Comparison of ENCODE assay signal across 24 cellular contexts in genomic region chr9:136805207-136805740, GRCh38. TPM values are rescaled to one million over a fixed set of nuclear protein-coding genes. Genes with fewer than 3 reads are reported as not detected.
DNase-seq lines count a peak whose midpoint lies in the region; ATAC-seq and TF ChIP-seq lines count a peak whose summit lies in the region.
"Had no signal": no experiment of that assay in that cellular context is flagged by ENCODE, and none has a peak within 500 bp of the region (broad histone marks: within the 10 kb centered on the region; RNA-seq: fewer than 3 reads in every experiment).

No MANE protein-coding gene starts in this region.

- H3K4me1 ChIP-seq in gastrocnemius medialis = peaks cover 32% of the 10 kb centered on the region in 2 donors

- intact Hi-C loops in activated CD4-positive, alpha-beta T cell treated with anti-CD3 and anti-CD28 coated beads for 36 hours (cut with DNase I, micrococcal nuclease) = loop anchor here in 1 of 2 experiments (10.0 kb wide), 1 partner anchor 690 kb away; the partner anchor contains the start of gene TMEM250
- intact Hi-C loops in gastrocnemius medialis (cut with DNase I; ENCODE audit: low total_unique reads) = no loop called here

- no peak for TF ChIP-seq CTCF in GM20000 (IDR thresholded peaks at IDR 0.05; ENCODE audit: extremely low read depth, missing control alignments)
- TF ChIP-seq CTCF in endothelial cell (IDR thresholded peaks at IDR 0.05; ENCODE audit: unreplicated experiment) = no peak
- no peak for TF ChIP-seq CTCF in omental fat pad (IDR thresholded peaks at IDR 0.05)
- TF ChIP-seq CTCF in gastrocnemius medialis (IDR thresholded peaks at IDR 0.05 in 4 of 5, conservative IDR thresholded peaks at IDR 0.05 in 1 of 5) = no peak

- no peak overlapping the region for H3K27ac Mint-ChIP-seq in activated CD4-positive, alpha-beta T cell treated with anti-CD3 and anti-CD28 coated beads for 36 hours
- no peak overlapping the region for H3K27ac Mint-ChIP-seq in endothelial cell (ENCODE audit: unreplicated experiment)
- H3K27ac Mint-ChIP-seq: activated naive CD8-positive, alpha-beta T cell treated with anti-CD3 and anti-CD28 coated beads, Interleukin-2, amount 10 ng/mL, durations not matched to agents 7 days and 5 days; progenitor cell of endocrine pancreas had no signal

- POLR2A ChIA-PET in activated CD4-positive, alpha-beta T cell treated with anti-CD3 and anti-CD28 coated beads for 36 hours (lab: Charles Lee) = no interaction called here

- H3K9me3 Mint-ChIP-seq in activated CD4-positive, alpha-beta T cell treated with anti-CD3 and anti-CD28 coated beads for 36 hours (ENCODE audit: low read depth) = no peaks in the 10 kb centered on the region
- H3K9me3 Mint-ChIP-seq in endothelial cell (ENCODE audit: unreplicated experiment) = no peaks in the 10 kb centered on the region
- H3K9me3 Mint-ChIP-seq: activated naive CD8-positive, alpha-beta T cell treated with anti-CD3 and anti-CD28 coated beads, Interleukin-2, amount 10 ng/mL, durations not matched to agents 7 days and 5 days; activated T-cell treated with anti-CD3 and anti-CD28 coated beads, Interleukin-2, amount 50 U/mL, for 4 hours had no signal

- peaks cover 4% of the 10 kb centered on the region for H3K27me3 Mint-ChIP-seq in activated CD4-positive, alpha-beta T cell treated with anti-CD3 and anti-CD28 coated beads for 36 hours
- peaks cover 17% of the 10 kb centered on the region for H3K27me3 Mint-ChIP-seq in endothelial cell (ENCODE audit: unreplicated experiment)
- H3K27me3 Mint-ChIP-seq: progenitor cell of endocrine pancreas had no signal

- TF ChIP-seq POLR2A in gastrocnemius medialis (IDR thresholded peaks at IDR 0.05) = no peak

- H3K4me3 ChIP-seq in gastrocnemius medialis = no peak overlapping the region

- peaks cover 7% of the 10 kb centered on the region for H3K36me3 Mint-ChIP-seq in activated CD4-positive, alpha-beta T cell treated with anti-CD3 and anti-CD28 coated beads for 36 hours (ENCODE audit: low read depth)
- H3K36me3 Mint-ChIP-seq in endothelial cell (ENCODE audit: low read depth, unreplicated experiment) = peaks cover 8% of the 10 kb centered on the region

- no peaks in the 10 kb centered on the region for H3K36me3 ChIP-seq in gastrocnemius medialis
- H3K36me3 ChIP-seq: brain microvascular endothelial cell had no signal

- DNase-seq in activated CD4-positive, alpha-beta T cell treated with anti-CD3 and anti-CD28 coated beads for 36 hours = no peak
- DNase-seq in activated CD4-positive, alpha-beta T cell treated with anti-CD3 and anti-CD28 coated beads, Interleukin-2, amount 50 U/mL, for 48 hours = no peak
- DNase-seq in GM20000 (ENCODE audit: low spot score) (peak; percentile 3), endothelial cell (ENCODE audit: low spot score) (no peak), omental fat pad (ENCODE audit: low spot score) (peak; percentile 5), dermis blood vessel endothelial cell (no peak), gastrocnemius medialis (no peak)
- no peak for DNase-seq in stimulated activated CD4-positive, alpha-beta T cell treated with anti-CD3 and anti-CD28 coated beads, Interleukin-2, amount 100 ng/mL, for 48 hours
- DNase-seq: activated CD4-positive, alpha-beta T cell treated with anti-CD3 and anti-CD28 coated beads, Interleukin-2, amount 50 U/mL, for 4 hours; activated naive CD8-positive, alpha-beta T cell treated with anti-CD3 and anti-CD28 coated beads, Interleukin-2, amount 10 ng/mL, durations not matched to agents 7 days and 5 days; activated T-cell treated with anti-CD3 and anti-CD28 coated beads, Interleukin-2, amount 50 U/mL, for 4 hours; brain microvascular endothelial cell; cortex of kidney; EL; Kasumi-1; NCI-H1048; NCI-H2029 treated with DMSO at 0.1 percent for 48 hours; small intestine; stimulated activated CD4-positive, alpha-beta T cell treated with anti-CD3 and anti-CD28 coated beads, Interleukin-4, amount 100 ng/mL, for 1 hour had no signal

- in situ Hi-C loops in gastrocnemius medialis (cut with MboI; ENCODE audit: low sequenced_read_pairs in 4 of 4) = no loop called here

- H3K27me3 ChIP-seq in gastrocnemius medialis = peaks cover 12 to 22% (median 18%) of the 10 kb centered on the region in 3 donors
- H3K27me3 ChIP-seq: brain microvascular endothelial cell had no signal

- H3K4me1 Mint-ChIP-seq in activated CD4-positive, alpha-beta T cell treated with anti-CD3 and anti-CD28 coated beads for 36 hours = peaks cover 35% of the 10 kb centered on the region
- H3K4me1 Mint-ChIP-seq in endothelial cell (ENCODE audit: unreplicated experiment) = peaks cover 21% of the 10 kb centered on the region

- no peak for ATAC-seq in activated CD4-positive, alpha-beta T cell treated with anti-CD3 and anti-CD28 coated beads for 36 hours
- ATAC-seq in omental fat pad (ENCODE audit: low FRiP score) (no peak), gastrocnemius medialis (no peak)
- ATAC-seq: activated T-cell treated with anti-CD3 and anti-CD28 coated beads, Interleukin-2, amount 50 U/mL, for 4 hours had no signal

- peak overlapping the region; percentile 35 for H3K4me3 Mint-ChIP-seq in activated CD4-positive, alpha-beta T cell treated with anti-CD3 and anti-CD28 coated beads for 36 hours
- H3K4me3 Mint-ChIP-seq in endothelial cell (ENCODE audit: unreplicated experiment) = peak overlapping the region; percentile 82
- H3K4me3 Mint-ChIP-seq: activated naive CD8-positive, alpha-beta T cell treated with anti-CD3 and anti-CD28 coated beads, Interleukin-2, amount 10 ng/mL, durations not matched to agents 7 days and 5 days; activated T-cell treated with anti-CD3 and anti-CD28 coated beads, Interleukin-2, amount 50 U/mL, for 4 hours had no signal

- H3K9me3 ChIP-seq in gastrocnemius medialis = no peaks in the 10 kb centered on the region

- H3K27ac ChIP-seq in gastrocnemius medialis = no peak overlapping the region
- H3K27ac ChIP-seq: brain microvascular endothelial cell had no signal

- CTCF ChIA-PET in activated CD4-positive, alpha-beta T cell treated with anti-CD3 and anti-CD28 coated beads for 36 hours (lab: Charles Lee) = interaction anchor here (1.0 to 1.1 kb wide), 2 partner anchors 143 to 241 kb away, joined by 3 to 4 read pairs; partner anchors contain the start of gene NPDC1

RNA-seq across cellular contexts. Expression of gene RABL6, which starts 2.5 kb away (rescaled TPM):
- total RNA-seq in activated CD4-positive, alpha-beta T cell treated with anti-CD3 and anti-CD28 coated beads for 36 hours = 10 to 100 TPM; 66.2 to 71.8 TPM
- total RNA-seq in endothelial cell (ENCODE audit: unreplicated experiment) (88.4 TPM), omental fat pad (10 to 100 TPM; 33.7 to 46.9 (median 44.9) TPM), dermis blood vessel endothelial cell (69.1 and 95.8 TPM in 2 replicates), gastrocnemius medialis (100 to 1,000 TPM in 2 of 4 donors, 10 to 100 TPM in 2; 84.9 to 121 (median 105) TPM)

RNA-seq across cellular contexts. Expression of gene CCDC183, which starts 9.1 kb away (rescaled TPM):
- under 1 TPM; 0.47 to 0.55 TPM for total RNA-seq in activated CD4-positive, alpha-beta T cell treated with anti-CD3 and anti-CD28 coated beads for 36 hours
- total RNA-seq in endothelial cell (ENCODE audit: unreplicated experiment) (1.2 TPM), omental fat pad (1 to 10 TPM; 1.5 to 2.8 (median 1.9) TPM), dermis blood vessel endothelial cell (0.37 and 1.0 TPM in 2 replicates), gastrocnemius medialis (under 1 TPM in 1 of 4 donors, not detected in 3; 0.31 TPM)
- total RNA-seq: endothelial cell of umbilical vein had no signal

RNA-seq across cellular contexts. Expression of gene TMEM141, which starts 14.1 kb away (rescaled TPM):
- 10 to 100 TPM; 30.9 to 47.1 TPM for total RNA-seq in activated CD4-positive, alpha-beta T cell treated with anti-CD3 and anti-CD28 coated beads for 36 hours
- 73.0 TPM for total RNA-seq in endothelial cell (ENCODE audit: unreplicated experiment)
- total RNA-seq in omental fat pad = 10 to 100 TPM; 43.1 to 88.1 (median 70.9) TPM
- 47.9 and 98.5 TPM in 2 replicates for total RNA-seq in dermis blood vessel endothelial cell
- 10 to 100 TPM; 46.9 to 70.2 (median 51.1) TPM for total RNA-seq in gastrocnemius medialis

RNA-seq across cellular contexts. Expression of gene AJM1, which starts 37.0 kb away (rescaled TPM):
- total RNA-seq in activated CD4-positive, alpha-beta T cell treated with anti-CD3 and anti-CD28 coated beads for 36 hours = 1 to 10 TPM; 4.3 to 4.8 TPM
- total RNA-seq in endothelial cell (ENCODE audit: unreplicated experiment) (0.80 TPM), omental fat pad (1 to 10 TPM in 1 of 4 donors, under 1 TPM in 3; 0.72 to 2.5 (median 0.78) TPM), dermis blood vessel endothelial cell (1.0 TPM in 2 replicates), gastrocnemius medialis (1 to 10 TPM; 1.3 to 2.1 (median 1.6) TPM)

RNA-seq across cellular contexts. Expression of gene LCN15, which starts 41.0 kb away (rescaled TPM):
- not detected for total RNA-seq in activated CD4-positive, alpha-beta T cell treated with anti-CD3 and anti-CD28 coated beads for 36 hours
- total RNA-seq in endothelial cell (ENCODE audit: unreplicated experiment) = 0.49 TPM
- not detected for total RNA-seq in omental fat pad
- total RNA-seq in dermis blood vessel endothelial cell = 0.05 TPM in 1 of 2 replicates, not detected in the other
- total RNA-seq in gastrocnemius medialis = not detected
- total RNA-seq: activated naive CD8-positive, alpha-beta T cell treated with anti-CD3 and anti-CD28 coated beads, Interleukin-2, amount 10 ng/mL, durations not matched to agents 7 days and 5 days; activated T-cell treated with anti-CD3 and anti-CD28 coated beads, Interleukin-2, amount 50 U/mL, for 4 hours; endothelial cell of umbilical vein; HT-29; lung microvascular endothelial cell; progenitor cell of endocrine pancreas; subcutaneous adipose tissue had no signal

Comparison
In these comparisons a context has a peak if more than half of its experiments do, and no peak if none do; other contexts are left out.
1. DNase-seq: peak in GM20000 (single experiment) and omental fat pad (single experiment); none in activated CD4-positive, alpha-beta T cell treated with anti-CD3 and anti-CD28 coated beads for 36 hours (single experiment), activated CD4-positive, alpha-beta T cell treated with anti-CD3 and anti-CD28 coated beads, Interleukin-2, amount 50 U/mL, for 48 hours (0 of 2), endothelial cell (single experiment), dermis blood vessel endothelial cell (single experiment), gastrocnemius medialis (0 of 2) and stimulated activated CD4-positive, alpha-beta T cell treated with anti-CD3 and anti-CD28 coated beads, Interleukin-2, amount 100 ng/mL, for 48 hours (0 of 2).